In genomic region chr10:75097666-75098285, GRCh38 we compare ENCODE assay signal across 1 cellular context.
TF ChIP-seq lines count a peak whose summit lies in the region.

No MANE protein-coding gene starts in this region.

TF ChIP-seq in H1, 55 proteins besides CTCF, POLR2A, EP300 and RAD21 (continued from another document):
- TF ChIP-seq YY1 (IDR thresholded peaks at IDR 0.05; ENCODE audit: low read depth, low read length) (no peak), ATF2 (IDR thresholded peaks at IDR 0.05; ENCODE audit: low read length) (no peak), RXRA (IDR thresholded peaks at IDR 0.05; ENCODE audit: insufficient read depth, low read depth, low read length) (no peak), POU5F1 (IDR thresholded peaks at IDR 0.05; ENCODE audit: low read depth, low read length) (no peak), HDAC2 (IDR thresholded peaks at IDR 0.05; ENCODE audit: borderline replicate concordance in 1 of 2, low read depth in 2 of 2, low read length in 2 of 2) (no peak), CEBPB (IDR thresholded peaks at IDR 0.05; ENCODE audit: low read depth, low read length) (no peak)
